ENCODE assay signal across 21 cellular contexts in genomic region chr12:109221277-109221931, GRCh38.
A peak's percentile ranks its signal among the peaks of the same experiment; 100 is the strongest.
DNase-seq lines count a peak whose midpoint lies in the region; ATAC-seq, FAIRE-seq and TF ChIP-seq lines count a peak whose summit lies in the region.
"Had no signal": no experiment of that assay in that cellular context is flagged by ENCODE, and none has a peak within 500 bp of the region (broad histone marks: within the 10 kb centered on the region; RNA-seq: fewer than 3 reads in every experiment).

No MANE protein-coding gene starts in this region.

- ATAC-seq in left cardiac atrium, result no peak
- ATAC-seq in K562, result no peak
- no peak for ATAC-seq in psoas muscle
- no peak for ATAC-seq in stimulated activated naive B cell treated with anti-CD40 and anti-IgM and Interleukin-4, amounts not matched to agents 10 μg/mL and 1 μg/mL and 100 μg/mL, for 72 hours (replicated peaks)
- ATAC-seq: GM12878, HCT116 had no signal

- intact Hi-C loops in left ventricle myocardium inferior (cut with micrococcal nuclease), result no loop called here
- intact Hi-C loops in left cardiac atrium (cut with DNase I), result no loop called here
- intact Hi-C loops in K562 (cut with micrococcal nuclease), result no loop called here
- intact Hi-C loops in psoas muscle (cut with DNase I), result no loop called here

- no peaks in the 10 kb centered on the region for H3K9me1 ChIP-seq in K562 (ENCODE audit: control insufficient read depth, insufficient read depth, low read length)

- no peak overlapping the region for H3K9ac ChIP-seq in K562 (ENCODE audit: insufficient read depth in 1 of 2, low read depth in 2 of 2, low read length in 2 of 2)

- H3K27me3 ChIP-seq in left ventricle myocardium inferior (ENCODE audit: low read depth) (no peaks in the 10 kb centered on the region), K562 (ENCODE audit: control insufficient read depth in 2 of 2, insufficient read depth in 2 of 2, low read length in 2 of 2) (peaks cover 9 to 43% of the 10 kb centered on the region in 2 experiments), psoas muscle (ENCODE audit: insufficient read depth in 3 of 3, low read length in 2 of 3) (no peaks in the 10 kb centered on the region)
- H3K27me3 ChIP-seq: BE2C had no signal

- H3K4me1 ChIP-seq in left ventricle myocardium inferior (peaks cover 16% of the 10 kb centered on the region), K562 (replicated peaks in 1 of 2; ENCODE audit: control insufficient read depth in 2 of 2, insufficient read depth in 2 of 2, low read length in 2 of 2) (peaks cover 0 to 6% of the 10 kb centered on the region in 2 experiments; a peak in 1 of 5 replicates), psoas muscle (peaks cover 4% of the 10 kb centered on the region)
- H3K4me1 ChIP-seq: BE2C had no signal

- no peak overlapping the region for H3K4me2 ChIP-seq in K562 (ENCODE audit: insufficient read depth, low read length)

- no peaks in the 10 kb centered on the region for H3K9me3 Mint-ChIP-seq in stimulated activated naive B cell treated with anti-CD40 and anti-IgM and Interleukin-4, amounts not matched to agents 10 μg/mL and 1 μg/mL and 100 μg/mL, for 72 hours
- H3K9me3 Mint-ChIP-seq: CD4-positive, CD25-positive, alpha-beta regulatory T cell; CD8-positive, alpha-beta memory T cell; HFFc6 had no signal

- H3K4me3 ChIP-seq in left ventricle myocardium inferior (no peak overlapping the region), K562 (no peak overlapping the region), psoas muscle (no peak overlapping the region)
- H3K4me3 ChIP-seq: GM12878 had no signal

- peaks cover 99% of the 10 kb centered on the region for H3K36me3 ChIP-seq in left ventricle myocardium inferior
- no peaks in the 10 kb centered on the region for H3K36me3 ChIP-seq in K562 (ENCODE audit: control insufficient read depth, insufficient read depth, low read length)
- H3K36me3 ChIP-seq in psoas muscle (ENCODE audit: insufficient read depth in 1 of 2, low read depth in 1 of 2), result peaks cover 0 to 100% of the 10 kb centered on the region in 2 donors
- H3K36me3 ChIP-seq: BE2C had no signal

- TF ChIP-seq POLR2A in K562 (conservative IDR thresholded peaks at IDR 0.05), result no peak

- H3K27me3 Mint-ChIP-seq in stimulated activated naive B cell treated with anti-CD40 and anti-IgM and Interleukin-4, amounts not matched to agents 10 μg/mL and 1 μg/mL and 100 μg/mL, for 72 hours, result no peaks in the 10 kb centered on the region
- H3K27me3 Mint-ChIP-seq: CD4-positive, CD25-positive, alpha-beta regulatory T cell; CD8-positive, alpha-beta memory T cell had no signal

- no peak for TF ChIP-seq CTCF in left ventricle myocardium inferior (IDR thresholded peaks at IDR 0.05; ENCODE audit: borderline replicate concordance)
- no peak for TF ChIP-seq CTCF in K562 (IDR thresholded peaks at IDR 0.05 in 2 of 3, conservative IDR thresholded peaks at IDR 0.05 in 1 of 3; ENCODE audit: insufficient read depth in 2 of 3, low read depth in 1 of 3, low read length in 3 of 3)
- no peak for TF ChIP-seq CTCF in psoas muscle (IDR thresholded peaks at IDR 0.05)

- no peak for DNase-seq in left ventricle myocardium inferior
- DNase-seq in left cardiac atrium, result no peak
- no peak for DNase-seq in K562 (ENCODE audit: extremely low read depth in 1 of 4, low spot score in 3 of 4)
- peak in 1 of 2 donors; percentile 19 for DNase-seq in psoas muscle
- DNase-seq in AG08396 (ENCODE audit: low spot score), result no peak
- DNase-seq in stimulated activated naive B cell treated with anti-CD40 and anti-IgM and Interleukin-4, amounts not matched to agents 10 μg/mL and 1 μg/mL and 100 μg/mL, for 72 hours, result no peak
- DNase-seq: BE2C; C1 segment of cervical spinal cord; CD4-positive, CD25-positive, alpha-beta regulatory T cell; CD8-positive, alpha-beta memory T cell; COR-L47; DMS 273 treated with DMSO at 0.1 percent for 48 hours; DMS53; DND-41; EL; GOT3; H7; HFFc6 had no signal

- FAIRE-seq in K562 (lab: Jason Lieb, UNC), result no peak
- FAIRE-seq: GM12878, HTR-8/SVneo had no signal

- POLR2A ChIA-PET in K562 (lab: Yijun Ruan, JAX), result interaction anchor here (0.6 to 0.9 kb wide), 2 partner anchors 24 to 42 kb away, joined by 3 to 4 read pairs; no protein-coding TSS in a partner anchor

- no peaks in the 10 kb centered on the region; the same call in 1 of the 2 replicates for H4K20me1 ChIP-seq in K562 (replicated peaks; ENCODE audit: control insufficient read depth, insufficient read depth, low read length)

- H3K4me1 Mint-ChIP-seq in stimulated activated naive B cell treated with anti-CD40 and anti-IgM and Interleukin-4, amounts not matched to agents 10 μg/mL and 1 μg/mL and 100 μg/mL, for 72 hours, result peaks cover 0 to 5% of the 10 kb centered on the region in 2 donors
- H3K4me1 Mint-ChIP-seq: CD4-positive, CD25-positive, alpha-beta regulatory T cell; CD8-positive, alpha-beta memory T cell had no signal

- H3K79me2 ChIP-seq in K562 (ENCODE audit: control insufficient read depth, insufficient read depth, low read length), result no peaks in the 10 kb centered on the region

- WGBS in K562 (ENCODE audit: insufficient coverage, low coverage, missing lambda C conversion rate), result 19% methylated on average over 10 of the region's 10 CpGs
- WGBS in psoas muscle, 3 donors, result 91 to 95% (median 92%) methylated on average over 10 of the region's 10 CpGs

- H3K27ac Mint-ChIP-seq in stimulated activated naive B cell treated with anti-CD40 and anti-IgM and Interleukin-4, amounts not matched to agents 10 μg/mL and 1 μg/mL and 100 μg/mL, for 72 hours, result no peak overlapping the region
- H3K27ac Mint-ChIP-seq: CD4-positive, CD25-positive, alpha-beta regulatory T cell; HFFc6 had no signal

- no peak for TF ChIP-seq RAD21 in K562 (CRISPR knock-in tag; conservative IDR thresholded peaks at IDR 0.05 in 1 of 2, IDR thresholded peaks at IDR 0.05 in 1 of 2)

- CTCF ChIA-PET in K562 (lab: Yijun Ruan, JAX; ENCODE audit: low intra/inter-chr PET ratio), result no interaction called here

- BruUV-seq in K562 (replicated peaks; lab: Mats Ljungman, UMichigan), result no TSS peak

- H2AFZ ChIP-seq in K562 (ENCODE audit: low read depth, low read length), result no peak overlapping the region

- H3K9me3 ChIP-seq in left ventricle myocardium inferior (replicated peaks) (no peaks in the 10 kb centered on the region), K562 (replicated peaks; ENCODE audit: control insufficient read depth, insufficient read depth, low read depth, low read length) (no peaks in the 10 kb centered on the region), psoas muscle (no peaks in the 10 kb centered on the region)
- H3K9me3 ChIP-seq: BE2C had no signal

- TF ChIP-seq EP300 in K562 (IDR thresholded peaks at IDR 0.05; ENCODE audit: low read length), result no peak

- H3K27ac ChIP-seq in left ventricle myocardium inferior (replicated peaks) (peak overlapping the region; percentile 32), K562 (ENCODE audit: extremely low read depth, low read depth, low read length) (no peak overlapping the region), psoas muscle (peak overlapping the region; percentile 16)

- H3K4me3 Mint-ChIP-seq in stimulated activated naive B cell treated with anti-CD40 and anti-IgM and Interleukin-4, amounts not matched to agents 10 μg/mL and 1 μg/mL and 100 μg/mL, for 72 hours, result no peak overlapping the region
- H3K4me3 Mint-ChIP-seq: CD4-positive, CD25-positive, alpha-beta regulatory T cell; CD8-positive, alpha-beta memory T cell; HFFc6 had no signal

- H3K36me3 Mint-ChIP-seq in stimulated activated naive B cell treated with anti-CD40 and anti-IgM and Interleukin-4, amounts not matched to agents 10 μg/mL and 1 μg/mL and 100 μg/mL, for 72 hours, result peaks cover 8 to 23% of the 10 kb centered on the region in 2 donors

- in situ Hi-C loops in K562 (cut with MboI), result no loop called here

TF ChIP-seq in K562, 482 proteins besides CTCF, POLR2A, EP300 and RAD21:
- no peak for TF ChIP-seq USF1 (CRISPR knock-in tag; IDR thresholded peaks at IDR 0.05)
- peak; percentile 57 for TF ChIP-seq RBM25 (IDR thresholded peaks at IDR 0.05; ENCODE audit: low read depth, low read length, severe bottlenecking)
- peak; percentile 38; the same call in 1 of the 2 replicates for TF ChIP-seq BCOR (IDR thresholded peaks at IDR 0.05)
- 0 out of 2 replicates have a peak, but pooled peaks have one; percentile 29 for TF ChIP-seq HDAC2 (IDR thresholded peaks at IDR 0.05)
- 0 out of 2 replicates have a peak, but pooled peaks have one; percentile 30 for TF ChIP-seq ADNP (tag; IDR thresholded peaks at IDR 0.05)
